8 cellular contexts compared by ENCODE assay signal in the genomic region with DNA sequence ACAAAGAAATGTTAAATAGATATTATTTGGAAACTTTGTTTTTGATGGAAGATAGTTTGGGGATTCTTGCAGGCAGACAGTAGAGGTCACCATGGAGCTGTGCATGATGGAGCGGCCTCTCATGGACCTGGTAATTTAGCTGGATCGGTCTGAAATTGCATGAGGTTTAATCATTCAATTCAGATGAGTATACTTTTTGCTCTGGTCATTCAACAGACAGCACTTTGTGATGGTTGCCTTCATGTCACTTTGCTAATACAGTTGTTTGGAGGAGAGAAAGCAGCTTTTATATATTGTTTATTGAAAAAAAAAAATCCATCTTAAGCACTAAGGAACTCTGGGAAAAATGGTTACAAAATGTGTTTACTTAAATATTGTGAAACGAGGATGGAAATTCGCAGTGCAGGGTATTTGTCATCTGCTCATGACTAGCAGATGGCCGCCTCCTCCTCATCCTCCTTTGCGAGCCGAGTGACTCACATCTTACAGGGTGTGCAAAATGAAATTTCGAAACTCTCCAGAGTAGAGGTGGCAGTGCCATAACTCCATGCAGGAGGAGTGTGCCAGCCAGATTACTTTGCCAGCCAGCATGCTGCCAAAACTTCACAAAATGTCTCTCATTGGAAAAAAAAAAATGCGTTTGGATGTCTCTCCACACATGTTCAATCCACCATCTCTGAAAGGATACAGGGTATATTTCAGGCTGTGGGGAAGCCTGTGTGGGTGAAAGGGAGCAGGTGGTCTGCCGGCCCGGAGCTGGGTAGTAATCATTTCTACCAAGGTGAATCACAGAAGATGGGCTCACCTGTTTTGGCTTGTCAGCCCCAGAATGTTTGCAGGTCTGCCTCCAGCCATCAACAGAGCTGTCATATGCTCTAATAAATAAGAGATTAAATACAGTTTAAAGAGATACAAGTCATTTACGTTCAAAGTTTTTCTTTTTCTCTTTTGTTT.
DNase-seq lines count a peak whose midpoint lies in the region; ATAC-seq and TF ChIP-seq lines count a peak whose summit lies in the region.

No MANE protein-coding gene starts in this region.

- H3K79me2 ChIP-seq in GM23338 (replicated peaks; ENCODE audit: insufficient read depth) (no peaks in the 10 kb centered on the region), PC-3 (ENCODE audit: low read length) (peaks cover 12% of the 10 kb centered on the region)

- H3K27me3 Mint-ChIP-seq in GM23338 (ENCODE audit: insufficient read depth, low read depth, poor library complexity): no peaks in the 10 kb centered on the region

- TF ChIP-seq CTCF in GM23338 (conservative IDR thresholded peaks at IDR 0.05; ENCODE audit: low read depth in 2 of 2) (peak; percentile 67 to 68), PC-3 (conservative IDR thresholded peaks at IDR 0.05; ENCODE audit: low read depth, low read length) (peak; percentile 87)

- no TSS peak for BruUV-seq in PC-3 (replicated peaks; lab: Mats Ljungman, UMichigan)

- DNase-seq in AG08395 (ENCODE audit: low spot score) (peak; percentile 82), GM23338 (ENCODE audit: low spot score) (peak; percentile 44), PC-3 (peak; percentile 97), head of caudate nucleus (peak; percentile 2 to 85 (median 42)), renal cortical epithelial cell (ENCODE audit: low read depth) (peak; percentile 94), NCI-H2107 (lab: John Stamatoyannopoulos, UW) (no peak)
- no peak for DNase-seq in activated naive CD4-positive, alpha-beta T cell treated with anti-CD3 and anti-CD28 coated beads, Interleukin-2, amount 50 U/mL, for 72 hours (ENCODE audit: low spot score in 2 of 2)

- no peaks in the 10 kb centered on the region for H3K4me1 ChIP-seq in GM23338 (ENCODE audit: insufficient read depth)
- peaks cover 48% of the 10 kb centered on the region for H3K4me1 ChIP-seq in PC-3 (ENCODE audit: insufficient read depth, low read length)

- H3K36me3 Mint-ChIP-seq in GM23338 (ENCODE audit: low read depth): no peaks in the 10 kb centered on the region
- no peaks in the 10 kb centered on the region for H3K36me3 Mint-ChIP-seq in activated naive CD4-positive, alpha-beta T cell treated with anti-CD3 and anti-CD28 coated beads, Interleukin-2, amount 50 U/mL, for 72 hours

- H3K4me1 Mint-ChIP-seq in GM23338: peaks cover 10% of the 10 kb centered on the region; the same call in 2 of the 3 replicates

- H3K9me2 ChIP-seq in GM23338 (ENCODE audit: insufficient read depth) (no peaks in the 10 kb centered on the region), PC-3 (replicated peaks; ENCODE audit: low read length) (no peaks in the 10 kb centered on the region)

- H3K4me3 Mint-ChIP-seq in GM23338: no peak overlapping the region

- H3K36me3 ChIP-seq in GM23338 (ENCODE audit: insufficient read depth): no peaks in the 10 kb centered on the region
- H3K36me3 ChIP-seq in PC-3 (ENCODE audit: low read depth, low read length): no peaks in the 10 kb centered on the region

- CTCF ChIA-PET in PC-3 (lab: Charles Lee): interaction anchor here (0.6 to 1.0 kb wide), 5 partner anchors 75 to 239 kb away, joined by 3 to 4 read pairs (median 3); no protein-coding TSS in a partner anchor

- intact Hi-C loops in PC-3 (cut with micrococcal nuclease): loop anchor here (1.0 to 5.0 kb wide), 7 partner anchors 35 to 327 kb away; no protein-coding TSS in a partner anchor
- intact Hi-C loops in head of caudate nucleus (cut with DNase I): loop anchor here (10.0 kb wide), 1 partner anchor 889 kb away; no protein-coding TSS in a partner anchor

- peak; percentile 52; the same call in 2 of the 3 replicates for ATAC-seq in GM23338
- ATAC-seq in PC-3: peak; percentile 84
- peak; percentile 65 to 66 for ATAC-seq in activated naive CD4-positive, alpha-beta T cell treated with anti-CD3 and anti-CD28 coated beads, Interleukin-2, amount 50 U/mL, for 72 hours
- no peak for ATAC-seq in GM19351 (IDR thresholded peaks at IDR 0.05; ENCODE audit: unreplicated experiment)

- H4K20me1 ChIP-seq in GM23338 (replicated peaks; ENCODE audit: insufficient read depth) (no peaks in the 10 kb centered on the region), PC-3 (ENCODE audit: low read length) (no peaks in the 10 kb centered on the region)

- no peak overlapping the region for H3K4me2 ChIP-seq in GM23338
- H3K4me2 ChIP-seq in PC-3 (ENCODE audit: low read length): peak overlapping the region; percentile 68

- POLR2A ChIA-PET in PC-3 (lab: Charles Lee; ENCODE audit: unreplicated experiment): interaction anchor here (0.6 to 0.7 kb wide), 4 partner anchors 43 to 742 kb away, joined by 4 to 7 read pairs (median 6); no protein-coding TSS in a partner anchor

- peak overlapping the region; percentile 86 for H3K9ac ChIP-seq in PC-3 (ENCODE audit: low read length)

- H3K27ac ChIP-seq in GM23338 (ENCODE audit: low read depth): no peak overlapping the region
- peak overlapping the region; percentile 99 for H3K27ac ChIP-seq in PC-3 (ENCODE audit: low read length)

- H3K9me3 ChIP-seq in PC-3 (ENCODE audit: low read length): no peaks in the 10 kb centered on the region

- H3K9me3 Mint-ChIP-seq in GM23338: no peaks in the 10 kb centered on the region
- no peaks in the 10 kb centered on the region for H3K9me3 Mint-ChIP-seq in activated naive CD4-positive, alpha-beta T cell treated with anti-CD3 and anti-CD28 coated beads, Interleukin-2, amount 50 U/mL, for 72 hours

- H3K27ac Mint-ChIP-seq in GM23338: no peak overlapping the region
- H3K27ac Mint-ChIP-seq in activated naive CD4-positive, alpha-beta T cell treated with anti-CD3 and anti-CD28 coated beads, Interleukin-2, amount 50 U/mL, for 72 hours: no peak overlapping the region

- no peaks in the 10 kb centered on the region for H3F3A ChIP-seq in GM23338 (replicated peaks; ENCODE audit: low read depth)
- peaks cover 21% of the 10 kb centered on the region for H3F3A ChIP-seq in PC-3 (ENCODE audit: low read length, unreplicated experiment)

- H2AFZ ChIP-seq in GM23338: no peak overlapping the region
- peak overlapping the region; percentile 52; the same call in 1 of the 2 replicates for H2AFZ ChIP-seq in PC-3 (ENCODE audit: low read length)

- H3K27me3 ChIP-seq in GM23338 (ENCODE audit: insufficient read depth) (no peaks in the 10 kb centered on the region), PC-3 (ENCODE audit: low read length) (no peaks in the 10 kb centered on the region)

- H3K4me3 ChIP-seq in GM23338 (no peak overlapping the region), PC-3 (ENCODE audit: low read length) (no peak overlapping the region)

TF ChIP-seq in GM23338, 12 proteins besides CTCF, POLR2A, EP300 and RAD21:
- TF ChIP-seq NANOG (IDR thresholded peaks at IDR 0.05; ENCODE audit: borderline replicate concordance) (no peak), CREB1 (CRISPR knock-in tag; IDR thresholded peaks at IDR 0.05; ENCODE audit: low read depth) (no peak), ZNF114 (CRISPR knock-in tag; IDR thresholded peaks at IDR 0.05) (no peak), REST (IDR thresholded peaks at IDR 0.05; ENCODE audit: unreplicated experiment) (no peak), ZNF331 (CRISPR knock-in tag; IDR thresholded peaks at IDR 0.05; ENCODE audit: low read depth) (no peak), EZH2phosphoT487 (IDR thresholded peaks at IDR 0.05; ENCODE audit: unreplicated experiment) (no peak)

Comparison
In these comparisons a context has a peak if more than half of its experiments do, and no peak if none do; other contexts are left out.
1. DNase-seq: peak in AG08395 (single experiment), GM23338 (single experiment), PC-3 (single experiment), head of caudate nucleus (42 of 42) and renal cortical epithelial cell (single experiment); none in activated naive CD4-positive, alpha-beta T cell treated with anti-CD3 and anti-CD28 coated beads, Interleukin-2, amount 50 U/mL, for 72 hours (0 of 2) and NCI-H2107 (single experiment).